1 cellular context compared by ENCODE assay signal in genomic region chr20:62965363-62965771, GRCh38.
TF ChIP-seq lines count a peak whose summit lies in the region.

No MANE protein-coding gene starts in this region.

TF ChIP-seq in HepG2, 621 proteins besides CTCF, POLR2A, EP300 and RAD21:
- no peak for TF ChIP-seq ETV5 (CRISPR knock-in tag; IDR thresholded peaks at IDR 0.05; ENCODE audit: borderline replicate concordance)
- no peak for TF ChIP-seq ZNF790 (CRISPR knock-in tag; IDR thresholded peaks at IDR 0.05; ENCODE audit: borderline replicate concordance)
- no peak for TF ChIP-seq GABPB1 (CRISPR knock-in tag; IDR thresholded peaks at IDR 0.05)
- TF ChIP-seq ISL2 (CRISPR knock-in tag; IDR thresholded peaks at IDR 0.05): no peak
- TF ChIP-seq HNF1A (IDR thresholded peaks at IDR 0.05; ENCODE audit: low read depth): no peak
- TF ChIP-seq HNF1A (CRISPR knock-in tag; IDR thresholded peaks at IDR 0.05; ENCODE audit: borderline replicate concordance): no peak
- TF ChIP-seq ZNF563 (CRISPR knock-in tag; IDR thresholded peaks at IDR 0.05): no peak; the same call in 1 of the 2 replicates
- peak; percentile 85 for TF ChIP-seq AGO2 (optimal IDR thresholded peaks at IDR 0.05; ENCODE audit: low read depth, low read length)
- TF ChIP-seq ZNF10 (CRISPR knock-in tag; IDR thresholded peaks at IDR 0.05; ENCODE audit: borderline replicate concordance, low read depth): no peak
- TF ChIP-seq HNRNPH1 (optimal IDR thresholded peaks at IDR 0.05; ENCODE audit: low read depth, low read length): no peak
- no peak for TF ChIP-seq ZNF496 (CRISPR knock-in tag; IDR thresholded peaks at IDR 0.05; ENCODE audit: insufficient replicate concordance)
- TF ChIP-seq RBFOX2 (IDR thresholded peaks at IDR 0.05; ENCODE audit: low read depth, low read length): peak; percentile 56; the same call in 1 of the 2 replicates
- peak; percentile 44; the same call in 1 of the 2 replicates for TF ChIP-seq ZNF772 (CRISPR knock-in tag; IDR thresholded peaks at IDR 0.05)
- no peak for TF ChIP-seq ZNF737 (CRISPR knock-in tag; IDR thresholded peaks at IDR 0.05; ENCODE audit: borderline replicate concordance)
- no peak for TF ChIP-seq XRCC5 (optimal IDR thresholded peaks at IDR 0.05; ENCODE audit: low read length)
- TF ChIP-seq BHLHE40 (IDR thresholded peaks at IDR 0.05; ENCODE audit: low read length): no peak
- no peak for TF ChIP-seq ZNF674 (CRISPR knock-in tag; IDR thresholded peaks at IDR 0.05; ENCODE audit: low read depth)
- no peak for TF ChIP-seq ZZZ3 (CRISPR knock-in tag; IDR thresholded peaks at IDR 0.05; ENCODE audit: borderline replicate concordance)
- no peak for TF ChIP-seq NCOA2 (CRISPR knock-in tag; IDR thresholded peaks at IDR 0.05)
- TF ChIP-seq ZNF292 (CRISPR knock-in tag; IDR thresholded peaks at IDR 0.05; ENCODE audit: borderline replicate concordance, low read depth): no peak
- no peak for TF ChIP-seq CBX2 (IDR thresholded peaks at IDR 0.05; ENCODE audit: low read depth, low read length)
- no peak for TF ChIP-seq CBX2 (CRISPR knock-in tag; IDR thresholded peaks at IDR 0.05; ENCODE audit: low read depth)
- 0 out of 2 replicates have a peak, but pooled peaks have one; percentile 33 for TF ChIP-seq AKAP8 (CRISPR knock-in tag; IDR thresholded peaks at IDR 0.05)
- no peak for TF ChIP-seq ZMYM4 (CRISPR knock-in tag; IDR thresholded peaks at IDR 0.05)
- TF ChIP-seq MAZ (IDR thresholded peaks at IDR 0.05; ENCODE audit: borderline replicate concordance, low read depth, low read length): no peak
- no peak for TF ChIP-seq MAZ (CRISPR knock-in tag; IDR thresholded peaks at IDR 0.05; ENCODE audit: low read depth)
- peak; percentile 39; the same call in 1 of the 2 replicates for TF ChIP-seq ZNF687 (CRISPR knock-in tag; IDR thresholded peaks at IDR 0.05)
- no peak for TF ChIP-seq HDAC6 (IDR thresholded peaks at IDR 0.05; ENCODE audit: low read depth, low read length)
- no peak for TF ChIP-seq REXO4 (CRISPR knock-in tag; IDR thresholded peaks at IDR 0.05; ENCODE audit: borderline replicate concordance)
- no peak for TF ChIP-seq MAFK (conservative IDR thresholded peaks at IDR 0.05 in 1 of 2, IDR thresholded peaks at IDR 0.05 in 1 of 2; ENCODE audit: low read length in 2 of 2)
- TF ChIP-seq NCOA5 (CRISPR knock-in tag; IDR thresholded peaks at IDR 0.05): no peak
- no peak for TF ChIP-seq SOX5 (CRISPR knock-in tag; IDR thresholded peaks at IDR 0.05; ENCODE audit: borderline replicate concordance)
- no peak for TF ChIP-seq PAXIP1 (CRISPR knock-in tag; conservative IDR thresholded peaks at IDR 0.05)
- no peak for TF ChIP-seq ZC3H4 (CRISPR knock-in tag; IDR thresholded peaks at IDR 0.05; ENCODE audit: borderline replicate concordance)
- 0 out of 2 replicates have a peak, but pooled peaks have one; percentile 56 for TF ChIP-seq ZNF280B (CRISPR knock-in tag; IDR thresholded peaks at IDR 0.05; ENCODE audit: borderline replicate concordance)
- no peak for TF ChIP-seq ZNF354B (CRISPR knock-in tag; IDR thresholded peaks at IDR 0.05)
- TF ChIP-seq ZBTB38 (CRISPR knock-in tag; IDR thresholded peaks at IDR 0.05): peak; percentile 71; the same call in 1 of the 2 replicates
- TF ChIP-seq TCF7 (IDR thresholded peaks at IDR 0.05; ENCODE audit: low read depth): no peak
- no peak for TF ChIP-seq ZNF207 (IDR thresholded peaks at IDR 0.05; ENCODE audit: borderline replicate concordance)
- no peak for TF ChIP-seq ZSCAN20 (CRISPR knock-in tag; IDR thresholded peaks at IDR 0.05; ENCODE audit: borderline replicate concordance)
- TF ChIP-seq ZNF543 (CRISPR knock-in tag; IDR thresholded peaks at IDR 0.05): no peak
- TF ChIP-seq ZNF251 (CRISPR knock-in tag; IDR thresholded peaks at IDR 0.05): no peak
- no peak for TF ChIP-seq ZNF44 (CRISPR knock-in tag; IDR thresholded peaks at IDR 0.05)
- TF ChIP-seq ZNF180 (CRISPR knock-in tag; IDR thresholded peaks at IDR 0.05; ENCODE audit: borderline replicate concordance, low read depth): no peak
- no peak for TF ChIP-seq MBNL3 (CRISPR knock-in tag; conservative IDR thresholded peaks at IDR 0.05)
- TF ChIP-seq ZNF607 (CRISPR knock-in tag; IDR thresholded peaks at IDR 0.05; ENCODE audit: borderline replicate concordance): no peak
- TF ChIP-seq GLMP (CRISPR knock-in tag; IDR thresholded peaks at IDR 0.05; ENCODE audit: borderline replicate concordance): no peak
- no peak for TF ChIP-seq ZBTB25 (CRISPR knock-in tag; IDR thresholded peaks at IDR 0.05)
- no peak for TF ChIP-seq TFDP1 (CRISPR knock-in tag; IDR thresholded peaks at IDR 0.05; ENCODE audit: borderline replicate concordance)
- TF ChIP-seq MTF1 (CRISPR knock-in tag; IDR thresholded peaks at IDR 0.05): no peak
- TF ChIP-seq ZBTB1 (CRISPR knock-in tag; IDR thresholded peaks at IDR 0.05; ENCODE audit: borderline replicate concordance): no peak
- no peak for TF ChIP-seq ZNF598 (CRISPR knock-in tag; IDR thresholded peaks at IDR 0.05; ENCODE audit: borderline replicate concordance)
- no peak for TF ChIP-seq KMT2B (CRISPR knock-in tag; IDR thresholded peaks at IDR 0.05)
- TF ChIP-seq TFDP2 (CRISPR knock-in tag; IDR thresholded peaks at IDR 0.05): no peak
